In genomic region chr19:43505186-43505456, GRCh38 we compare ENCODE assay signal across 10 cellular contexts. TPM values are rescaled to one million over a fixed set of nuclear protein-coding genes. Genes with fewer than 3 reads are reported as not detected.
DNase-seq lines count a peak whose midpoint lies in the region; ATAC-seq and TF ChIP-seq lines count a peak whose summit lies in the region.
"Had no signal": no experiment of that assay in that cellular context is flagged by ENCODE, and none has a peak within 500 bp of the region (broad histone marks: within the 10 kb centered on the region; RNA-seq: fewer than 3 reads in every experiment).

No MANE protein-coding gene starts in this region.

- DNase-seq in GM23338 (ENCODE audit: low spot score) = no peak
- DNase-seq in SJCRH30 = no peak
- no peak for DNase-seq in fibroblast of lung (ENCODE audit: low read depth in 2 of 2)
- no peak for DNase-seq in gastrocnemius medialis
- DNase-seq in activated naive CD4-positive, alpha-beta T cell treated with anti-CD3 and anti-CD28 coated beads, Interleukin-2, amount 50 U/mL, for 16 hours = no peak

- no peaks in the 10 kb centered on the region for H3K9me2 ChIP-seq in GM23338 (ENCODE audit: insufficient read depth)

- H3K4me2 ChIP-seq in GM23338 (peak overlapping the region; percentile 99), fibroblast of lung (ENCODE audit: extremely low read depth, insufficient read depth, low read length) (peak overlapping the region; percentile 81)

- TF ChIP-seq CTCF in GM23338 (conservative IDR thresholded peaks at IDR 0.05; ENCODE audit: low read depth in 2 of 2) (no peak), fibroblast of lung (conservative IDR thresholded peaks at IDR 0.05 in 1 of 2, IDR thresholded peaks at IDR 0.05 in 1 of 2; ENCODE audit: low read depth in 1 of 2, low read length in 2 of 2) (no peak), gastrocnemius medialis (IDR thresholded peaks at IDR 0.05 in 4 of 5, conservative IDR thresholded peaks at IDR 0.05 in 1 of 5) (no peak)

- peaks cover 22% of the 10 kb centered on the region for H3K4me1 Mint-ChIP-seq in GM23338

- no peak overlapping the region for H3K27ac Mint-ChIP-seq in GM23338

- in situ Hi-C loops in gastrocnemius medialis (cut with MboI; ENCODE audit: low sequenced_read_pairs in 4 of 4) = no loop called here

- H3K9me3 ChIP-seq in SJCRH30 (replicated peaks) (no peaks in the 10 kb centered on the region), fibroblast of lung (ENCODE audit: control insufficient read depth, insufficient read depth, low read depth, low read length) (no peaks in the 10 kb centered on the region), gastrocnemius medialis (no peaks in the 10 kb centered on the region)
- H3K9me3 ChIP-seq: lower lobe of right lung had no signal

- H3K4me3 ChIP-seq in GM23338 (peak overlapping the region; percentile 97), SJCRH30 (peak overlapping the region; percentile 69), fibroblast of lung (replicated peaks in 1 of 4; ENCODE audit: control extremely low read depth in 1 of 4, insufficient read depth in 1 of 4, low read depth in 3 of 4, low read length in 4 of 4) (no peak overlapping the region), gastrocnemius medialis (peak overlapping the region in 2 of 4 donors; percentile 74 to 92)

- H3K79me2 ChIP-seq in GM23338 (replicated peaks; ENCODE audit: insufficient read depth) (no peaks in the 10 kb centered on the region), fibroblast of lung (ENCODE audit: control insufficient read depth, insufficient read depth, low read length) (no peaks in the 10 kb centered on the region)

- H3K36me3 Mint-ChIP-seq in GM23338 (ENCODE audit: low read depth) = peaks cover 8% of the 10 kb centered on the region

- peaks cover 4% of the 10 kb centered on the region; the same call in 1 of the 3 replicates for H3K9me3 Mint-ChIP-seq in GM23338

- H3K4me1 ChIP-seq in GM23338 (ENCODE audit: insufficient read depth) (peaks cover 12% of the 10 kb centered on the region; the same call in 1 of the 2 replicates), SJCRH30 (no peaks in the 10 kb centered on the region), fibroblast of lung (ENCODE audit: control insufficient read depth, extremely low read depth, insufficient read depth, low read length) (peaks cover 5% of the 10 kb centered on the region), gastrocnemius medialis (peaks cover 12% of the 10 kb centered on the region in 2 donors)

- H3K27me3 Mint-ChIP-seq in GM23338 (ENCODE audit: insufficient read depth, low read depth, poor library complexity) = peaks cover 33% of the 10 kb centered on the region

- no peak overlapping the region for H3K9ac ChIP-seq in fibroblast of lung (ENCODE audit: insufficient read depth, low read length)

- H3K36me3 ChIP-seq in GM23338 (ENCODE audit: insufficient read depth) (no peaks in the 10 kb centered on the region), SJCRH30 (no peaks in the 10 kb centered on the region), fibroblast of lung (ENCODE audit: control insufficient read depth, insufficient read depth, low read length) (peaks cover 4% of the 10 kb centered on the region), gastrocnemius medialis (peaks cover 0 to 12% of the 10 kb centered on the region in 2 donors)

- H3K4me3 Mint-ChIP-seq in GM23338 = peak overlapping the region; percentile 95

- peak overlapping the region; percentile 100 for H2AFZ ChIP-seq in GM23338
- no peak overlapping the region for H2AFZ ChIP-seq in fibroblast of lung (ENCODE audit: low read length)

- intact Hi-C loops in gastrocnemius medialis (cut with DNase I; ENCODE audit: low total_unique reads) = loop anchor here (2.0 kb wide), 2 partner anchors 22 to 30 kb away; partner anchors contain the start of gene ETHE1

- no peak for ATAC-seq in GM23338
- ATAC-seq in gastrocnemius medialis = no peak
- ATAC-seq in HG03095 (IDR thresholded peaks at IDR 0.05; ENCODE audit: unreplicated experiment) = no peak
- no peak for ATAC-seq in HG02981 (IDR thresholded peaks at IDR 0.05; ENCODE audit: unreplicated experiment)
- no peak for ATAC-seq in GM19351 (IDR thresholded peaks at IDR 0.05; ENCODE audit: unreplicated experiment)

- H3K27ac ChIP-seq in GM23338 (ENCODE audit: low read depth) = no peak overlapping the region
- no peak overlapping the region for H3K27ac ChIP-seq in SJCRH30
- no peak overlapping the region for H3K27ac ChIP-seq in fibroblast of lung (ENCODE audit: insufficient read depth, low read length)
- peak overlapping the region in 3 of 4 donors; percentile 77 to 84 (median 83) for H3K27ac ChIP-seq in gastrocnemius medialis

- H3K27me3 ChIP-seq in GM23338 (ENCODE audit: insufficient read depth) (peaks cover 23% of the 10 kb centered on the region), SJCRH30 (no peaks in the 10 kb centered on the region), fibroblast of lung (ENCODE audit: control insufficient read depth, insufficient read depth, low read length) (no peaks in the 10 kb centered on the region), gastrocnemius medialis (no peaks in the 10 kb centered on the region)

- no peaks in the 10 kb centered on the region for H4K20me1 ChIP-seq in GM23338 (replicated peaks; ENCODE audit: insufficient read depth)
- H4K20me1 ChIP-seq in fibroblast of lung (ENCODE audit: control insufficient read depth, extremely low read depth, insufficient read depth, low read length) = no peaks in the 10 kb centered on the region

- H3F3A ChIP-seq in GM23338 (replicated peaks; ENCODE audit: low read depth) = 0 out of 2 replicates have a peak, but pooled peaks cover 5% of the 10 kb centered on the region

- no peak for TF ChIP-seq POLR2A in gastrocnemius medialis (IDR thresholded peaks at IDR 0.05)

TF ChIP-seq in GM23338, 12 proteins besides CTCF, POLR2A, EP300 and RAD21:
- no peak for TF ChIP-seq POLR2AphosphoS5 (IDR thresholded peaks at IDR 0.05; ENCODE audit: low read depth)

RNA-seq across cellular contexts. Expression of gene PHLDB3, which starts 0.6 kb away (rescaled TPM):
- total RNA-seq in GM23338 (2014; rRNA removed; shearing (Covaris generic)) = 10.2 and 15.4 TPM in 2 replicates
- polyA plus RNA-seq in GM23338 (2016; fragmentation: Nextera tagmentation; extraction: Ambion mirVana) = 6.3 and 8.4 TPM in 2 replicates
- 4.4 and 5.2 TPM in 2 replicates for total RNA-seq in SJCRH30 (2014; rRNA removed; shearing (Covaris generic))
- total RNA-seq in fibroblast of lung = 22.3 and 35.8 TPM in 2 replicates
- polyA plus RNA-seq in fibroblast of lung = 1.8 and 4.4 TPM in 2 replicates
- polyA plus RNA-seq in fibroblast of lung (2012) = 4.1 and 13.6 TPM in 2 replicates
- 2.2 and 9.1 TPM in 2 replicates for polyA minus RNA-seq in fibroblast of lung (ENCODE audit: low replicate concordance)
- total RNA-seq in gastrocnemius medialis = 1 to 10 TPM; 1.5 to 9.6 (median 6.7) TPM

RNA-seq across cellular contexts. Expression of gene ETHE1, which starts 21.9 kb away (rescaled TPM):
- 23.2 and 25.5 TPM in 2 replicates for total RNA-seq in GM23338 (2014; rRNA removed; shearing (Covaris generic))
- polyA plus RNA-seq in GM23338 (2016; fragmentation: Nextera tagmentation; extraction: Ambion mirVana) = 8.9 and 11.1 TPM in 2 replicates
- 11.5 and 12.2 TPM in 2 replicates for total RNA-seq in SJCRH30 (2014; rRNA removed; shearing (Covaris generic))
- total RNA-seq in fibroblast of lung = 86.0 and 112 TPM in 2 replicates
- polyA plus RNA-seq in fibroblast of lung = 65.2 and 129 TPM in 2 replicates
- 67.1 and 142 TPM in 2 replicates for polyA plus RNA-seq in fibroblast of lung (2012)
- polyA minus RNA-seq in fibroblast of lung (ENCODE audit: low replicate concordance) = 167 and 210 TPM in 2 replicates
- 10 to 100 TPM; 18.6 to 34.8 (median 29.2) TPM for total RNA-seq in gastrocnemius medialis

RNA-seq across cellular contexts. Expression of gene ZNF575, which starts 27.9 kb away (rescaled TPM):
- total RNA-seq in GM23338 (2014; rRNA removed; shearing (Covaris generic)) = 0.10 TPM in 1 of 2 replicates, not detected in the other
- polyA plus RNA-seq in GM23338 (2016; fragmentation: Nextera tagmentation; extraction: Ambion mirVana) (0.42 and 0.65 TPM in 2 replicates), fibroblast of lung (0.27 TPM in 2 replicates)
- total RNA-seq in SJCRH30 (2014; rRNA removed; shearing (Covaris generic)) = not detected in 2 replicates
- total RNA-seq in fibroblast of lung (0.26 and 0.33 TPM in 2 replicates), gastrocnemius medialis (not detected)
- 2.6 and 3.9 TPM in 2 replicates for polyA plus RNA-seq in fibroblast of lung (2012)
- 1.4 and 1.6 TPM in 2 replicates for polyA minus RNA-seq in fibroblast of lung (ENCODE audit: low replicate concordance)
- total RNA-seq: bronchial epithelial cell had no signal

RNA-seq across cellular contexts. Expression of gene LYPD3, which starts 39.7 kb away (rescaled TPM):
- total RNA-seq in GM23338 (2014; rRNA removed; shearing (Covaris generic)) = 3.0 and 3.3 TPM in 2 replicates
- polyA plus RNA-seq in GM23338 (2016; fragmentation: Nextera tagmentation; extraction: Ambion mirVana) (4.1 and 4.6 TPM in 2 replicates), fibroblast of lung (0.35 and 1.4 TPM in 2 replicates)
- not detected in 2 replicates for total RNA-seq in SJCRH30 (2014; rRNA removed; shearing (Covaris generic))
- total RNA-seq in fibroblast of lung (0.50 and 0.51 TPM in 2 replicates), gastrocnemius medialis (not detected)
- polyA plus RNA-seq in fibroblast of lung (2012) = 0.38 and 1.9 TPM in 2 replicates
- polyA minus RNA-seq in fibroblast of lung (ENCODE audit: low replicate concordance) = 1.0 and 1.9 TPM in 2 replicates

Comparison
In these comparisons a context has a peak if more than half of its experiments do, and no peak if none do; other contexts are left out.
1. H3K27ac ChIP-seq: peak in gastrocnemius medialis (3 of 4); none in GM23338 (single experiment), SJCRH30 (single experiment) and fibroblast of lung (single experiment).
2. H3K4me3 ChIP-seq: peak in GM23338 (single experiment) and SJCRH30 (single experiment); none in fibroblast of lung (0 of 4).